In the genomic region with DNA sequence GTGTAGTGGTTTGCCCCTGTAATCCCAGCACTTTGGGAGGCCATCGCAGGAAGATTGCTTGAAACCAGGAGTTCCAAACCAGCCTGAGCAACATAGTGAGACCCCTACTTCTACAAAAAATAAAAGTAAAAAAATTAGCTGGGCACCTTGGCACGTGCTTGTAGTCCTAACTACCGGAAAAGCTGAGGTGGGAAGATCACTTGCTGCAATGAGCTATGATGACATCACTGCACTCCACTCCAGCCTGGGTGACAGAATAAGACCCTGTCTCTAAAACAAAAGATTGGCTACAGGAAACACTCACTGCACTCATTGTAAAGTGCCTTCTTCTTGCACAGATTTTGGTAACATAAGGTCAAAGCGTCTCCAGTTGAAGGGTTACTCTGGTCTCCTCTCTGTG, we compare ENCODE assay signal across 1 cellular context.
TF ChIP-seq lines count a peak whose summit lies in the region.

No MANE protein-coding gene starts in this region.

TF ChIP-seq in GM23338, 12 proteins besides CTCF, POLR2A, EP300 and RAD21 (continued from another document):
- no peak for TF ChIP-seq ETS1 (IDR thresholded peaks at IDR 0.05)
- no peak for TF ChIP-seq STAT1 (IDR thresholded peaks at IDR 0.05; ENCODE audit: unreplicated experiment)
- no peak for TF ChIP-seq JUNB (IDR thresholded peaks at IDR 0.05; ENCODE audit: unreplicated experiment)
- TF ChIP-seq NANOG (IDR thresholded peaks at IDR 0.05; ENCODE audit: borderline replicate concordance) = no peak
